Comparison of ENCODE assay signal across 22 cellular contexts in the genomic region with DNA sequence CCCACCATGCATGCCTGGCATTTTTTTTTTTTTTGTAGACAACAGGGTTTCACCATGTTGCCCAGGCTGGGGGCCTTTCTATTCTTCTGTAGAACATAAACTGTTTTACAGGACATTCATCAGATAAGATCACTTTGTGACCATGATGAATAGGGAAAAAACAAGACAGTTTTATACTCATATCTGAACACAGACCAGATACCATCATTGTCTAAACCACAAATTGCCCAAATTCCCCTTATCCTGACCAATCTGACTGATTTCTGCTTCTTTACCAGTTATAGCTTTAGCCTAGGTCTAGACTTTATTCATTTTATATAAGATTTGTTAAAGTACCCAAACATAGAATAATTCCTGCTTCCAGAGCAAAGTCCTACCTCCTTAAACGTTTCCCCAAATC.
"Had no signal": no experiment of that assay in that cellular context is flagged by ENCODE, and none has a peak within 500 bp of the region (broad histone marks: within the 10 kb centered on the region; RNA-seq: fewer than 3 reads in every experiment).

No MANE protein-coding gene starts in this region.

- H3K9ac ChIP-seq: neural progenitor cell had no signal

- H3K4me3 ChIP-seq: ascending aorta, breast epithelium, esophagus squamous epithelium, left lung, neural progenitor cell, psoas muscle, right lobe of liver, smooth muscle cell, thoracic aorta, upper lobe of right lung had no signal

- FAIRE-seq: endothelial cell of umbilical vein, kidney had no signal

- H3K36me3 ChIP-seq: ascending aorta, breast epithelium, esophagus squamous epithelium, left lung, neural progenitor cell, right lobe of liver, thoracic aorta, upper lobe of right lung, WERI-Rb-1 had no signal

- H3K27me3 ChIP-seq: ascending aorta, breast epithelium, esophagus squamous epithelium, left lung, neural progenitor cell, right lobe of liver, upper lobe of right lung had no signal

- H3K9me3 ChIP-seq: ascending aorta, breast epithelium, esophagus squamous epithelium, left lung, psoas muscle, right lobe of liver, thoracic aorta, upper lobe of right lung had no signal

- H2AFZ ChIP-seq: neural progenitor cell had no signal

- H3K4me1 ChIP-seq: ascending aorta, breast epithelium, esophagus squamous epithelium, left lung, neural progenitor cell, psoas muscle, right lobe of liver, upper lobe of right lung had no signal

- H3K27ac ChIP-seq: ascending aorta, breast epithelium, esophagus squamous epithelium, left lung, neural progenitor cell, psoas muscle, right lobe of liver, thoracic aorta, upper lobe of right lung, WERI-Rb-1 had no signal

- ATAC-seq: activated CD4-positive, alpha-beta T cell treated with anti-CD3 and anti-CD28 coated beads for 36 hours; left lung; psoas muscle; right lobe of liver; upper lobe of right lung had no signal

- H3K4me2 ChIP-seq: neural progenitor cell, smooth muscle cell had no signal

- DNase-seq: activated CD4-positive, alpha-beta memory T cell treated with anti-CD3 and anti-CD28 coated beads, Interleukin-2, amount 10 ng/mL, durations not matched to agents 7 days and 5 days; activated CD4-positive, alpha-beta T cell treated with anti-CD3 and anti-CD28 coated beads for 36 hours; activated gamma-delta T cell treated with Interleukin-2 at 50 U/mL for 16 hours; activated naive CD8-positive, alpha-beta T cell treated with anti-CD3 and anti-CD28 coated beads, Interleukin-2, amount 10 ng/mL, durations not matched to agents 7 days and 5 days; activated T-cell treated with anti-CD3 and anti-CD28 coated beads, Interleukin-2, amount 50 U/mL, for 48 hours; cerebellar nuclear complex; effector CD8-positive, alpha-beta T cell; esophagus squamous epithelium; hypothalamus; kidney; left lung; naive B cell; psoas muscle; right lobe of liver; upper lobe of right lung; WERI-Rb-1 had no signal
